In genomic region chr9:124355032-124355940, GRCh38 we compare ENCODE assay signal across 20 cellular contexts. TPM values are rescaled to one million over a fixed set of nuclear protein-coding genes. Genes with fewer than 3 reads are reported as not detected.
DNase-seq lines count a peak whose midpoint lies in the region; ATAC-seq and TF ChIP-seq lines count a peak whose summit lies in the region.
"Had no signal": no experiment of that assay in that cellular context is flagged by ENCODE, and none has a peak within 500 bp of the region (broad histone marks: within the 10 kb centered on the region; RNA-seq: fewer than 3 reads in every experiment).

No MANE protein-coding gene starts in this region.

- H2AK5ac ChIP-seq in mesenchymal stem cell (ENCODE audit: low read length, severe bottlenecking): no peak overlapping the region

- peak overlapping the region; percentile 9 for H3K4me3 Mint-ChIP-seq in activated CD4-positive, alpha-beta T cell treated with anti-CD3 and anti-CD28 coated beads, Interleukin-2, amount 10 ng/mL, durations not matched to agents 7 days and 5 days
- H3K4me3 Mint-ChIP-seq in MCF 10A (ENCODE audit: unreplicated experiment): no peak overlapping the region
- H3K4me3 Mint-ChIP-seq: nephron progenitor cell had no signal

- H2BK120ac ChIP-seq in mesenchymal stem cell (ENCODE audit: low read depth, low read length): no peak overlapping the region

- peak overlapping the region in 1 of 2 experiments; percentile 19 for H3K14ac ChIP-seq in mesenchymal stem cell (ENCODE audit: low read length in 2 of 2)

- no peaks in the 10 kb centered on the region for H3K27me3 Mint-ChIP-seq in activated CD4-positive, alpha-beta T cell treated with anti-CD3 and anti-CD28 coated beads, Interleukin-2, amount 10 ng/mL, durations not matched to agents 7 days and 5 days
- no peaks in the 10 kb centered on the region for H3K27me3 Mint-ChIP-seq in MCF 10A (ENCODE audit: insufficient read depth, unreplicated experiment)

- no peak overlapping the region for H2BK5ac ChIP-seq in mesenchymal stem cell (ENCODE audit: low read depth, low read length, poor library complexity, severe bottlenecking)

- no peak for ATAC-seq in left ventricle myocardium superior
- no peak for ATAC-seq in left lung
- ATAC-seq: psoas muscle had no signal

- peaks cover 20% of the 10 kb centered on the region for H3K79me1 ChIP-seq in mesenchymal stem cell (replicated peaks; ENCODE audit: low read length, poor library complexity, severe bottlenecking)

- no peak overlapping the region for H3K4ac ChIP-seq in mesenchymal stem cell (ENCODE audit: low read depth in 1 of 2, low read length in 2 of 2)

- H3K9me3 ChIP-seq in mesenchymal stem cell (ENCODE audit: control insufficient read depth, low read length) (no peaks in the 10 kb centered on the region), left lung (no peaks in the 10 kb centered on the region)
- H3K9me3 ChIP-seq: ascending aorta, BLaER1, psoas muscle, SJCRH30 had no signal

- no peak overlapping the region for H3K23ac ChIP-seq in mesenchymal stem cell (ENCODE audit: low read length in 2 of 2)

- no peak overlapping the region for H3K4me2 ChIP-seq in mesenchymal stem cell (ENCODE audit: low read length, poor library complexity, severe bottlenecking)
- H3K4me2 ChIP-seq: BLaER1, hepatocyte had no signal

- no peaks in the 10 kb centered on the region for H3K27me3 ChIP-seq in mesenchymal stem cell (ENCODE audit: control insufficient read depth in 1 of 2, insufficient read depth in 1 of 2, low read length in 2 of 2)
- H3K27me3 ChIP-seq in left lung: no peaks in the 10 kb centered on the region
- H3K27me3 ChIP-seq: ascending aorta, BLaER1, hepatocyte, SJCRH30 had no signal

- H3K4me1 ChIP-seq in mesenchymal stem cell (ENCODE audit: control insufficient read depth, insufficient read depth, low read depth, low read length): peaks cover 33% of the 10 kb centered on the region
- H3K4me1 ChIP-seq in left lung: peaks cover 0 to 12% of the 10 kb centered on the region in 2 donors
- H3K4me1 ChIP-seq: ascending aorta, psoas muscle, SJCRH30 had no signal

- H3K9me3 Mint-ChIP-seq in activated CD4-positive, alpha-beta T cell treated with anti-CD3 and anti-CD28 coated beads, Interleukin-2, amount 10 ng/mL, durations not matched to agents 7 days and 5 days: no peaks in the 10 kb centered on the region
- H3K9me3 Mint-ChIP-seq in MCF 10A (ENCODE audit: unreplicated experiment): no peaks in the 10 kb centered on the region
- H3K9me3 Mint-ChIP-seq: nephron progenitor cell had no signal

- peak overlapping the region; percentile 28 to 45 for H2BK12ac ChIP-seq in mesenchymal stem cell (ENCODE audit: low read length in 2 of 2)

- intact Hi-C loops in left ventricle myocardium superior (cut with micrococcal nuclease) (no loop called here), MCF 10A (cut with micrococcal nuclease) (no loop called here), left lung (cut with DNase I) (no loop called here)

- BruUV-seq in MCF 10A (replicated peaks; lab: Mats Ljungman, UMichigan): no TSS peak

- H3K18ac ChIP-seq in mesenchymal stem cell (ENCODE audit: low read depth in 1 of 2, low read length in 2 of 2): no peak overlapping the region

- no peak overlapping the region for H3K9ac ChIP-seq in mesenchymal stem cell (ENCODE audit: low read length)
- H3K9ac ChIP-seq: BLaER1 had no signal

- peaks cover 17% of the 10 kb centered on the region for H3K36me3 Mint-ChIP-seq in activated CD4-positive, alpha-beta T cell treated with anti-CD3 and anti-CD28 coated beads, Interleukin-2, amount 10 ng/mL, durations not matched to agents 7 days and 5 days (ENCODE audit: low read depth)
- peaks cover 64% of the 10 kb centered on the region for H3K36me3 Mint-ChIP-seq in MCF 10A (ENCODE audit: insufficient read depth, unreplicated experiment)

- H2AFZ ChIP-seq in mesenchymal stem cell (ENCODE audit: low read depth, low read length): no peak overlapping the region
- H2AFZ ChIP-seq: hepatocyte had no signal

- CTCF ChIA-PET in activated CD4-positive, alpha-beta T cell treated with anti-CD3 and anti-CD28 coated beads, Interleukin-2, amount 10 ng/mL, durations not matched to agents 7 days and 5 days (lab: Charles Lee): no interaction called here
- CTCF ChIA-PET in GM10248 (lab: Yijun Ruan, JAX): interaction anchor here (1.2 to 1.5 kb wide), 3 partner anchors 8 to 228 kb away, joined by 3 read pairs; no protein-coding TSS in a partner anchor
- CTCF ChIA-PET in MCF 10A (lab: Yijun Ruan, JAX): no interaction called here

- H3K4me3 ChIP-seq in mesenchymal stem cell (ENCODE audit: insufficient read depth in 1 of 2, low read depth in 1 of 2, low read length in 2 of 2) (no peak overlapping the region), left lung (no peak overlapping the region)
- H3K4me3 ChIP-seq: ascending aorta, BLaER1, hepatocyte, psoas muscle, SJCRH30, skin epidermis had no signal

- no peak overlapping the region for H3K27ac Mint-ChIP-seq in activated CD4-positive, alpha-beta T cell treated with anti-CD3 and anti-CD28 coated beads, Interleukin-2, amount 10 ng/mL, durations not matched to agents 7 days and 5 days
- H3K27ac Mint-ChIP-seq in MCF 10A (ENCODE audit: low read depth, unreplicated experiment): no peak overlapping the region

- TF ChIP-seq CTCF in GM10248 (IDR thresholded peaks at IDR 0.05; ENCODE audit: control extremely low read depth, extremely low read depth, low read depth, missing control alignments): no peak
- no peak for TF ChIP-seq CTCF in MCF 10A (IDR thresholded peaks at IDR 0.05; ENCODE audit: unreplicated experiment)
- TF ChIP-seq CTCF in left lung (IDR thresholded peaks at IDR 0.05): no peak

- H3K36me3 ChIP-seq in mesenchymal stem cell (ENCODE audit: control insufficient read depth in 1 of 2, insufficient read depth in 2 of 2, low read depth in 1 of 2, low read length in 2 of 2) (peaks cover 70 to 73% of the 10 kb centered on the region in 2 experiments), left lung (peaks cover 0 to 78% of the 10 kb centered on the region in 2 donors)

- POLR2A ChIA-PET in activated CD4-positive, alpha-beta T cell treated with anti-CD3 and anti-CD28 coated beads, Interleukin-2, amount 10 ng/mL, durations not matched to agents 7 days and 5 days (lab: Charles Lee): no interaction called here
- POLR2A ChIA-PET in GM10248 (lab: Yijun Ruan, JAX): no interaction called here
- POLR2A ChIA-PET in MCF 10A (lab: Yijun Ruan, JAX): no interaction called here

- 97% methylated on average over 21 of the region's 21 CpGs for WGBS in mesenchymal stem cell

- H3K27ac ChIP-seq in mesenchymal stem cell (ENCODE audit: low read length, poor library complexity, severe bottlenecking): peak overlapping the region; percentile 6
- H3K27ac ChIP-seq in left lung: no peak overlapping the region
- H3K27ac ChIP-seq: ascending aorta, BLaER1, hepatocyte, psoas muscle, SJCRH30, VCaP had no signal

- DNase-seq in activated CD4-positive, alpha-beta T cell treated with anti-CD3 and anti-CD28 coated beads, Interleukin-2, amount 10 ng/mL, durations not matched to agents 7 days and 5 days: no peak
- no peak for DNase-seq in activated CD4-positive, alpha-beta T cell treated with anti-CD3 and anti-CD28 coated beads for 48 hours
- peak; percentile 8 for DNase-seq in GM10248 (ENCODE audit: extremely low spot score)
- DNase-seq in astrocyte of the hippocampus (ENCODE audit: low read depth, low spot score): peak; percentile 9
- no peak for DNase-seq in mesenchymal stem cell
- DNase-seq in left ventricle myocardium superior: no peak
- no peak for DNase-seq in MCF 10A (ENCODE audit: unreplicated experiment)
- no peak for DNase-seq in left lung
- DNase-seq: activated gamma-delta T cell, NCI-H1436, NCI-H774, nephron progenitor cell, OCI-M1, psoas muscle, SJCRH30 had no signal

- H4K91ac ChIP-seq in mesenchymal stem cell (ENCODE audit: low read length): peak overlapping the region; percentile 18

- H2BK15ac ChIP-seq in mesenchymal stem cell (ENCODE audit: low read depth, poor library complexity, severe bottlenecking): no peak overlapping the region

- H3K4me1 Mint-ChIP-seq in activated CD4-positive, alpha-beta T cell treated with anti-CD3 and anti-CD28 coated beads, Interleukin-2, amount 10 ng/mL, durations not matched to agents 7 days and 5 days: peaks cover 22% of the 10 kb centered on the region
- H3K4me1 Mint-ChIP-seq in MCF 10A (ENCODE audit: insufficient read depth, unreplicated experiment): peaks cover 11% of the 10 kb centered on the region

- H4K8ac ChIP-seq in mesenchymal stem cell (ENCODE audit: low read length): no peak overlapping the region

RNA-seq across cellular contexts. Expression of gene PSMB7, which starts 60.0 kb away (rescaled TPM):
- 100 to 1,000 TPM; 120 to 121 TPM for total RNA-seq in activated CD4-positive, alpha-beta T cell treated with anti-CD3 and anti-CD28 coated beads, Interleukin-2, amount 10 ng/mL, durations not matched to agents 7 days and 5 days
- 179 TPM for polyA plus RNA-seq in mesenchymal stem cell (2013, experiment 1 of 2)
- polyA plus RNA-seq in mesenchymal stem cell (2013, experiment 2 of 2): 183 TPM
- total RNA-seq in left ventricle myocardium superior: 173 TPM
- total RNA-seq in MCF 10A (2022): 264 and 352 TPM in 2 replicates
- total RNA-seq in left lung: 100 to 1,000 TPM in 1 of 2 donors, 10 to 100 TPM in 1; 86.3 to 128 TPM

Comparison
In these comparisons a context has a peak if more than half of its experiments do, and no peak if none do; other contexts are left out.
1. DNase-seq: peak in GM10248 (single experiment) and astrocyte of the hippocampus (single experiment); none in activated CD4-positive, alpha-beta T cell treated with anti-CD3 and anti-CD28 coated beads, Interleukin-2, amount 10 ng/mL, durations not matched to agents 7 days and 5 days (single experiment), activated CD4-positive, alpha-beta T cell treated with anti-CD3 and anti-CD28 coated beads for 48 hours (single experiment), mesenchymal stem cell (single experiment), left ventricle myocardium superior (single experiment), MCF 10A (single experiment) and left lung (0 of 2).